In the genomic region with DNA sequence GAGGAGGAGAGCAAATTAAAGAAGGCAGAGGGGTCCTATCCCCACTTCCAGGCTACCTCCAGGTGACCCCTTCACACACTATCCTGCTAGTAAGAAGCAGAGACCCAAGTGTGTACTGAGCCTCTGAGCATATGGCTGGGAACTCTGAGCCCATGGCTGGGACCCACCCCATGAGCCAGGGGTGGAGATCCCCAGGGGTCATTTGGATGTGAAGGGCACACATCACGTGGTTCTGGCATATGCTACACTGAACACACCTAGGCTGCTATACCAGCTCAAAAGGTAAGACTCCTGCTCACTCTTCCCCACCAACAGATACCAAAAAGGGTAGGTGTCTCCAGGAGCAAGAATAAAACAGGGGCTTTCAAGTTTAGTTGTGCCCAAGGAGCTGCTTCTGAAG, we compare ENCODE assay signal across 31 cellular contexts.
"Had no signal": no experiment of that assay in that cellular context is flagged by ENCODE, and none has a peak within 500 bp of the region (broad histone marks: within the 10 kb centered on the region; RNA-seq: fewer than 3 reads in every experiment).

No MANE protein-coding gene starts in this region.

- H3K4me2 ChIP-seq: neural progenitor cell, smooth muscle cell had no signal

- H3K4me3 Mint-ChIP-seq: naive thymus-derived CD4-positive, alpha-beta T cell; natural killer cell; nephron; neural progenitor cell; stimulated activated naive CD8-positive, alpha-beta T cell treated with anti-CD3 and anti-CD28 coated beads, Interleukin-15, amount 100 ng/mL, for 72 hours; type B pancreatic cell had no signal

- H3K27me3 ChIP-seq: neural progenitor cell, ovary, spleen, suprapubic skin, testis, tibial artery, transverse colon, upper lobe of right lung, vagina had no signal

- ATAC-seq: naive thymus-derived CD4-positive, alpha-beta T cell; natural killer cell; psoas muscle; right cardiac atrium; sciatic nerve; stimulated activated naive CD8-positive, alpha-beta T cell treated with anti-CD3 and anti-CD28 coated beads, Interleukin-15, amount 100 ng/mL, for 72 hours; stimulated activated naive CD8-positive, alpha-beta T cell treated with anti-CD3 and anti-CD28 coated beads, Interleukin-15, Interleukin-2, amounts not matched to agents 100 U/mL and 50 U/mL, for 24 hours; upper lobe of right lung had no signal

- H3K27ac Mint-ChIP-seq: naive thymus-derived CD4-positive, alpha-beta T cell; natural killer cell; nephron; progenitor cell of endocrine pancreas; type B pancreatic cell had no signal

- H3K9me3 Mint-ChIP-seq: natural killer cell, neural progenitor cell had no signal

- H3K9me3 ChIP-seq: ovary, psoas muscle, suprapubic skin, testis, transverse colon, upper lobe of right lung, vagina had no signal

- H3K9ac ChIP-seq: neural progenitor cell, parathyroid adenoma had no signal

- H3K27ac ChIP-seq: neural progenitor cell, ovary, parathyroid adenoma, psoas muscle, skin epidermis, spleen, suprapubic skin, testis, tibial artery, transverse colon, upper lobe of right lung, vagina had no signal

- H3K4me1 ChIP-seq: neural progenitor cell, psoas muscle, suprapubic skin, testis, tibial artery, transverse colon, upper lobe of right lung, vagina had no signal

- H2AFZ ChIP-seq: neural progenitor cell, parathyroid adenoma had no signal

- H3K4me3 ChIP-seq: neural progenitor cell, ovary, psoas muscle, skin epidermis, smooth muscle cell, spleen, suprapubic skin, testis, tibial artery, transverse colon, upper lobe of right lung, vagina had no signal

- H3K36me3 ChIP-seq: neural progenitor cell, ovary, suprapubic skin, tibial artery, transverse colon, upper lobe of right lung, vagina had no signal

- H3K27me3 Mint-ChIP-seq: naive thymus-derived CD4-positive, alpha-beta T cell; progenitor cell of endocrine pancreas; stimulated activated naive CD8-positive, alpha-beta T cell treated with anti-CD3 and anti-CD28 coated beads, Interleukin-15, amount 100 ng/mL, for 72 hours; type B pancreatic cell had no signal

- H3K36me3 Mint-ChIP-seq: natural killer cell, neural progenitor cell, type B pancreatic cell had no signal

- DNase-seq: naive thymus-derived CD4-positive, alpha-beta T cell; natural killer cell; occipital lobe; ovary; posterior cingulate gyrus; psoas muscle; right cardiac atrium; spleen; stimulated activated CD4-positive, alpha-beta T cell treated with anti-CD3 and anti-CD28 coated beads, Interleukin-12 subunit alpha, Interleukin-12 subunit beta, amount 100 ng/mL, for 4 hours; stimulated activated CD4-positive, alpha-beta T cell treated with anti-CD3 and anti-CD28 coated beads, Interleukin-1b, Interleukin-23, amount 100 ng/mL, for 48 hours; stimulated activated CD4-positive, alpha-beta T cell treated with anti-CD3 and anti-CD28 coated beads, Interleukin-4, amount 100 ng/mL, for 1 hour; stimulated activated CD4-positive, alpha-beta T cell treated with anti-CD3 and anti-CD28 coated beads, Interleukin-4, amount 100 ng/mL, for 4 hours; stimulated activated CD8-positive, alpha-beta memory T cell treated with anti-CD3 and anti-CD28 coated beads, Interleukin-4, amount 100 ng/mL, for 48 hours; stimulated activated naive CD4-positive, alpha-beta T cell; stimulated activated naive CD8-positive, alpha-beta T cell treated with anti-CD3 and anti-CD28 coated beads, Interleukin-15, amount 100 ng/mL, for 72 hours; stimulated activated naive CD8-positive, alpha-beta T cell treated with anti-CD3 and anti-CD28 coated beads, Interleukin-15, Interleukin-2, amounts not matched to agents 100 U/mL and 50 U/mL, for 24 hours; substantia nigra; testis; tibial artery; transverse colon; upper lobe of right lung had no signal

- H3K4me1 Mint-ChIP-seq: natural killer cell; nephron; stimulated activated naive CD8-positive, alpha-beta T cell treated with anti-CD3 and anti-CD28 coated beads, Interleukin-15, amount 100 ng/mL, for 72 hours had no signal
